Comparison of ENCODE assay signal across 19 cellular contexts in the genomic region with DNA sequence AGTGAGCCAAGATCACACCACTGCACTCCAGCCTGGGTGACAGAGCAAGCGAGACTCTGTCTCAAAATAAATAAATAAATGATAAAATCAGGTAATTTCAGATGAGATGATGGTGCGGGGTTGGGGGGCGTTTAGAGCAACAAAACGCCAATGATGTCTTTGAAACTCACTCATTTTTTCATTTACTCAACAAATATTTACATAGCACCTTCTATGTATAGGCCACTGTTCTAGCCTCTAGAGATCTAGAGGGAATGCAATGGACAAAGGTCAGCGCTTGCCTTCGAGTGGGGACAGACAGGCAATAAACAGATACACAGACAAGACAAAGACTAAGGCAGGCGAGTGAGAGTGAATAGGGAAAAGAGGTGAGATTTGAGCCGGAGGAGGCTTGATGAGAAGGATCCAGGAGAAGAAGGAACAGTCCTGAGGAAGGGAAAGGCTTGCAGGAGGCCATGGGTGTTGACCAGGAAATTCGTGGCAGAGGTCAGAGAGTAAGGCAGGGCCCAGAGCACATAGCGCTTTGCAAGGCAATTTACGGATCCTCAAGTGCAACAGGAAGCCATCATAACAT. TPM values are rescaled to one million over a fixed set of nuclear protein-coding genes. Genes with fewer than 3 reads are reported as not detected.
DNase-seq lines count a peak whose midpoint lies in the region; ATAC-seq, FAIRE-seq and TF ChIP-seq lines count a peak whose summit lies in the region.
"Had no signal": no experiment of that assay in that cellular context is flagged by ENCODE, and none has a peak within 500 bp of the region (broad histone marks: within the 10 kb centered on the region; RNA-seq: fewer than 3 reads in every experiment).

No MANE protein-coding gene starts in this region.

- no peak for TF ChIP-seq POLR2A in gastrocnemius medialis (IDR thresholded peaks at IDR 0.05)

- in situ Hi-C loops in gastrocnemius medialis (cut with MboI; ENCODE audit: low sequenced_read_pairs in 4 of 4), result loop anchor here in 2 of 4 donors (10.0 kb wide), 2 partner anchors 59 to 69 kb away; no protein-coding TSS in a partner anchor

- H3K4me3 ChIP-seq in colonic mucosa (no peak overlapping the region), small intestine (ENCODE audit: low read depth in 1 of 2, low read length in 2 of 2) (no peak overlapping the region), gastrocnemius medialis (no peak overlapping the region)

- H3K9me3 ChIP-seq in colonic mucosa (no peaks in the 10 kb centered on the region), small intestine (ENCODE audit: control insufficient read depth, low read depth) (no peaks in the 10 kb centered on the region), gastrocnemius medialis (no peaks in the 10 kb centered on the region)

- TF ChIP-seq CTCF in colonic mucosa (IDR thresholded peaks at IDR 0.05), result no peak
- no peak for TF ChIP-seq CTCF in gastrocnemius medialis (IDR thresholded peaks at IDR 0.05 in 4 of 5, conservative IDR thresholded peaks at IDR 0.05 in 1 of 5)

- H3K4me1 ChIP-seq in colonic mucosa (peaks cover 3% of the 10 kb centered on the region), small intestine (ENCODE audit: control insufficient read depth in 2 of 2, insufficient read depth in 1 of 2, low read depth in 1 of 2, low read length in 1 of 2) (peaks cover 0 to 5% of the 10 kb centered on the region in 2 donors), gastrocnemius medialis (no peaks in the 10 kb centered on the region)

- intact Hi-C loops in colonic mucosa (cut with DNase I) (no loop called here), gastrocnemius medialis (cut with DNase I; ENCODE audit: low total_unique reads) (no loop called here)

- no peaks in the 10 kb centered on the region for H3K36me3 ChIP-seq in colonic mucosa
- H3K36me3 ChIP-seq in small intestine (ENCODE audit: control insufficient read depth in 2 of 2, insufficient read depth in 2 of 2, low read length in 2 of 2), result no peaks in the 10 kb centered on the region
- no peaks in the 10 kb centered on the region for H3K36me3 ChIP-seq in gastrocnemius medialis

- no peak for ATAC-seq in gastrocnemius medialis

- H3K27me3 ChIP-seq in colonic mucosa (no peaks in the 10 kb centered on the region), small intestine (ENCODE audit: control insufficient read depth in 2 of 2, insufficient read depth in 2 of 2, low read length in 2 of 2) (no peaks in the 10 kb centered on the region), gastrocnemius medialis (no peaks in the 10 kb centered on the region)

- H3K27ac ChIP-seq in colonic mucosa (peak overlapping the region; percentile 69), small intestine (ENCODE audit: low read depth in 1 of 2, low read length in 1 of 2) (peak overlapping the region; percentile 51 to 58), gastrocnemius medialis (no peak overlapping the region)

- FAIRE-seq in small intestine (lab: Jason Lieb, UNC), result no peak
- FAIRE-seq: H54 had no signal

- WGBS in small intestine, 3 donors, result 16 to 51% (median 41%) methylated on average over 11 of the region's 11 CpGs

- DNase-seq in COLO668 (lab: John Stamatoyannopoulos, UW; ENCODE audit: unreplicated experiment) (peak; percentile 20), HuH-7.5 (ENCODE audit: low spot score) (peak; percentile 77), colonic mucosa (peak; percentile 67), small intestine (peak; percentile 80), superior temporal gyrus (ENCODE audit: extremely low spot score) (no peak), 8988T (no peak), gastrocnemius medialis (no peak), NCI-H774 (lab: John Stamatoyannopoulos, UW) (no peak)
- DNase-seq: C1 segment of cervical spinal cord; CD8-positive, alpha-beta memory T cell; DMS79 treated with DMSO at 0.1 percent for 48 hours; KBM-7; NCI-H1092; NCI-H1436 treated with DMSO at 0.1 percent for 48 hours; NCI-H2029 treated with DMSO at 0.1 percent for 48 hours; NCI-H226; NCI-H510A treated with DMSO at 0.1 percent for 48 hours; SHP77 had no signal

- H3K9ac ChIP-seq in colonic mucosa (ENCODE audit: low read depth in 2 of 2, low read length in 2 of 2), result no peak overlapping the region

RNA-seq across cellular contexts. Expression of a gene that starts 14.1 kb away (rescaled TPM):
- 1 to 10 TPM; 3.7 to 6.6 TPM for total RNA-seq in colonic mucosa
- 1 to 10 TPM; 2.4 to 5.8 (median 3.8) TPM for polyA plus RNA-seq in small intestine
- total RNA-seq in gastrocnemius medialis, result under 1 TPM in 2 of 4 donors, not detected in 2; 0.18 to 0.23 TPM
- total RNA-seq: CD8-positive, alpha-beta memory T cell had no signal

RNA-seq across cellular contexts. Expression of a gene that starts 17.7 kb away (rescaled TPM):
- under 1 TPM; 0.16 to 0.25 TPM for total RNA-seq in colonic mucosa
- polyA plus RNA-seq in small intestine, result 1 to 10 TPM in 1 of 3 donors, under 1 TPM in 2; 0.34 to 1.1 (median 0.45) TPM
- 1 to 10 TPM in 1 of 4 donors, under 1 TPM in 1, not detected in 2; 0.15 to 1.0 TPM for total RNA-seq in gastrocnemius medialis
- total RNA-seq: CD8-positive, alpha-beta memory T cell had no signal
- polyA plus RNA-seq: CD8-positive, alpha-beta memory T cell had no signal

Comparison
In these comparisons a context has a peak if more than half of its experiments do, and no peak if none do; other contexts are left out.
1. DNase-seq: peak in COLO668 (single experiment), HuH-7.5 (single experiment), colonic mucosa (single experiment) and small intestine (single experiment); none in superior temporal gyrus (single experiment), 8988T (single experiment), gastrocnemius medialis (0 of 2) and NCI-H774 (single experiment).
2. H3K27ac ChIP-seq: peak in colonic mucosa (single experiment) and small intestine (2 of 2); none in gastrocnemius medialis (0 of 4).